ENCODE assay signal across 8 cellular contexts in the genomic region with DNA sequence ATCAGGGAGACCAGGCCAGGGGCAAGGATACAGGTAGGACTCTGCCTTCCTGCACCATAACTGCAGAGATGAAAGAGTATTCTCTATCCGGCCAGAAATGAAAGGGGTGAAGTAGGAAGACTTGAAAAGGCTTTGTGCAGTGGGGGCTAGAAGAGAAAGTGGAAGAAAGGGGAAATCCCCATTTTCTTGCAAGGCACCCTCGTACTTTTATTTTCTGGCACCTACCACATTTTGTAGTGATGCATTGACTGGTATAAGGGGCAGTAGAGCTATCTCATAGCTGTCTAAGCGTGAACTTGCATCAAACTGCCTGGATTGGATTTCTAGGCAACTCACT. TPM values are rescaled to one million over a fixed set of nuclear protein-coding genes. Genes with fewer than 3 reads are reported as not detected.
DNase-seq lines count a peak whose midpoint lies in the region; ATAC-seq, FAIRE-seq and TF ChIP-seq lines count a peak whose summit lies in the region.

No MANE protein-coding gene starts in this region.

- H3K27me3 Mint-ChIP-seq in activated T-helper 1 cell treated with anti-CD3 and anti-CD28 coated beads, Interleukin-12 subunit alpha, Interleukin-12 subunit beta, Interleukin-2, Interleukin-4 antibody, amounts not matched to agents 30 ng/mL and 10 ng/mL and 1 ng/mL, durations not matched to agents 14 hours and 24 hours and 36 hours (ENCODE audit: insufficient read depth), result peaks cover 12% of the 10 kb centered on the region

- peak overlapping the region; percentile 70 for H3K4me2 ChIP-seq in keratinocyte (ENCODE audit: control insufficient read depth, extremely low read depth, insufficient read depth, low read depth, low read length)

- peak overlapping the region; percentile 53 for H3K9ac ChIP-seq in keratinocyte (ENCODE audit: control insufficient read depth, extremely low read depth, insufficient read depth, low read length)

- H3K27me3 ChIP-seq in keratinocyte (ENCODE audit: control insufficient read depth, extremely low read depth, insufficient read depth, low read length) (no peaks in the 10 kb centered on the region), thoracic aorta (replicated peaks; ENCODE audit: insufficient read depth) (no peaks in the 10 kb centered on the region)

- TF ChIP-seq CTCF in keratinocyte (optimal IDR thresholded peaks at IDR 0.05 in 1 of 3, IDR thresholded peaks at IDR 0.05 in 1 of 3, conservative IDR thresholded peaks at IDR 0.05 in 1 of 3; ENCODE audit: extremely low read depth in 1 of 3, insufficient read depth in 2 of 3, low read length in 3 of 3), result no peak
- TF ChIP-seq CTCF in thoracic aorta (IDR thresholded peaks at IDR 0.05), result no peak

- H2AFZ ChIP-seq in keratinocyte (ENCODE audit: control insufficient read depth, low read length), result peak overlapping the region; percentile 81

- H3K4me3 ChIP-seq in keratinocyte (ENCODE audit: control insufficient read depth in 2 of 3, extremely low read depth in 1 of 3, insufficient read depth in 2 of 3, low read depth in 1 of 3, low read length in 3 of 3) (peak overlapping the region; percentile 30 to 66 (median 51)), thoracic aorta (peak overlapping the region; percentile 90)

- H3K9me1 ChIP-seq in keratinocyte (ENCODE audit: control insufficient read depth, extremely low read depth, insufficient read depth, low read length), result peaks cover 3% of the 10 kb centered on the region

- FAIRE-seq in keratinocyte (lab: Jason Lieb, UNC), result no peak

- ATAC-seq in HG03095 (IDR thresholded peaks at IDR 0.05; ENCODE audit: unreplicated experiment), result peak; percentile 4
- ATAC-seq in thoracic aorta (ENCODE audit: insufficient number of reproducible peaks, low FRiP score, low read depth), result no peak
- no peak for ATAC-seq in GM21825 (IDR thresholded peaks at IDR 0.05; ENCODE audit: unreplicated experiment)

- dilution Hi-C loops in keratinocyte (cut with MboI; ENCODE audit: extremely low pct_ligation_motif_present, low sequenced_read_pairs), result no loop called here

- H4K20me1 ChIP-seq in keratinocyte (ENCODE audit: control insufficient read depth, extremely low read depth, insufficient read depth, low read length), result no peaks in the 10 kb centered on the region

- peaks cover 20% of the 10 kb centered on the region for H3K36me3 Mint-ChIP-seq in activated T-helper 1 cell treated with anti-CD3 and anti-CD28 coated beads, Interleukin-12 subunit alpha, Interleukin-12 subunit beta, Interleukin-2, Interleukin-4 antibody, amounts not matched to agents 30 ng/mL and 10 ng/mL and 1 ng/mL, durations not matched to agents 14 hours and 24 hours and 36 hours (ENCODE audit: low read depth)

- H3K4me1 Mint-ChIP-seq in activated T-helper 1 cell treated with anti-CD3 and anti-CD28 coated beads, Interleukin-12 subunit alpha, Interleukin-12 subunit beta, Interleukin-2, Interleukin-4 antibody, amounts not matched to agents 30 ng/mL and 10 ng/mL and 1 ng/mL, durations not matched to agents 14 hours and 24 hours and 36 hours (ENCODE audit: low read depth), result peaks cover 75% of the 10 kb centered on the region

- peaks cover 9% of the 10 kb centered on the region for H3K79me2 ChIP-seq in keratinocyte (ENCODE audit: control insufficient read depth, insufficient read depth, low read length)

- intact Hi-C loops in activated T-helper 1 cell treated with anti-CD3 and anti-CD28 coated beads, Interleukin-12 subunit alpha, Interleukin-12 subunit beta, Interleukin-2, Interleukin-4 antibody, amounts not matched to agents 30 ng/mL and 10 ng/mL and 1 ng/mL, durations not matched to agents 14 hours and 24 hours and 36 hours (cut with micrococcal nuclease), result loop anchor here (1.0 to 10.0 kb wide), 7 partner anchors 26 to 1360 kb away; partner anchors contain the start of genes COMTD1, NDST2 and SEC24C

- H3K9me3 Mint-ChIP-seq in activated T-helper 1 cell treated with anti-CD3 and anti-CD28 coated beads, Interleukin-12 subunit alpha, Interleukin-12 subunit beta, Interleukin-2, Interleukin-4 antibody, amounts not matched to agents 30 ng/mL and 10 ng/mL and 1 ng/mL, durations not matched to agents 14 hours and 24 hours and 36 hours, result no peaks in the 10 kb centered on the region

- no peak overlapping the region for H3K27ac ChIP-seq in keratinocyte (ENCODE audit: control insufficient read depth, insufficient read depth, low read length)
- H3K27ac ChIP-seq in thoracic aorta, result peak overlapping the region; percentile 57 to 74

- peak; percentile 17 for DNase-seq in activated CD4-positive, alpha-beta T cell treated with anti-CD3 and anti-CD28 coated beads for 48 hours
- DNase-seq in activated CD4-positive, alpha-beta T cell treated with anti-CD3 and anti-CD28 coated beads for 1 hour, result no peak
- DNase-seq in activated T-helper 1 cell treated with anti-CD3 and anti-CD28 coated beads, Interleukin-12 subunit alpha, Interleukin-12 subunit beta, Interleukin-2, Interleukin-4 antibody, amounts not matched to agents 30 ng/mL and 10 ng/mL and 1 ng/mL, durations not matched to agents 14 hours and 24 hours and 36 hours (ENCODE audit: low spot score), result peak; percentile 52
- DNase-seq in keratinocyte (ENCODE audit: low read depth, low spot score), result no peak
- DNase-seq in thoracic aorta (ENCODE audit: low spot score), result no peak
- no peak for DNase-seq in NCI-H446 treated with DMSO at 0.1 percent for 48 hours (lab: John Stamatoyannopoulos, UW)

- peaks cover 33% of the 10 kb centered on the region for H3K4me1 ChIP-seq in keratinocyte (ENCODE audit: control insufficient read depth, extremely low read depth, insufficient read depth, low read length)
- H3K4me1 ChIP-seq in thoracic aorta (ENCODE audit: control insufficient read depth in 1 of 2, low read depth in 2 of 2), result peaks cover 23 to 75% of the 10 kb centered on the region in 2 donors

- no peaks in the 10 kb centered on the region for H3K9me3 ChIP-seq in keratinocyte (ENCODE audit: control insufficient read depth, low read depth, low read length)
- H3K9me3 ChIP-seq in thoracic aorta, result no peaks in the 10 kb centered on the region

- peak overlapping the region; percentile 58 for H3K27ac Mint-ChIP-seq in activated T-helper 1 cell treated with anti-CD3 and anti-CD28 coated beads, Interleukin-12 subunit alpha, Interleukin-12 subunit beta, Interleukin-2, Interleukin-4 antibody, amounts not matched to agents 30 ng/mL and 10 ng/mL and 1 ng/mL, durations not matched to agents 14 hours and 24 hours and 36 hours

- H3K36me3 ChIP-seq in keratinocyte (ENCODE audit: control insufficient read depth in 2 of 2, extremely low read depth in 1 of 2, insufficient read depth in 2 of 2, low read length in 2 of 2) (peaks cover 3 to 9% of the 10 kb centered on the region in 2 experiments), thoracic aorta (peaks cover 14% of the 10 kb centered on the region)

- H3K4me3 Mint-ChIP-seq in activated T-helper 1 cell treated with anti-CD3 and anti-CD28 coated beads, Interleukin-12 subunit alpha, Interleukin-12 subunit beta, Interleukin-2, Interleukin-4 antibody, amounts not matched to agents 30 ng/mL and 10 ng/mL and 1 ng/mL, durations not matched to agents 14 hours and 24 hours and 36 hours, result peak overlapping the region; percentile 87

RNA-seq across cellular contexts. Expression of gene CAMK2G, which starts 0.8 kb away (rescaled TPM):
- total RNA-seq in activated T-helper 1 cell treated with anti-CD3 and anti-CD28 coated beads, Interleukin-12 subunit alpha, Interleukin-12 subunit beta, Interleukin-2, Interleukin-4 antibody, amounts not matched to agents 30 ng/mL and 10 ng/mL and 1 ng/mL, durations not matched to agents 14 hours and 24 hours and 36 hours, result 15.9 and 18.7 TPM in 2 replicates
- polyA plus RNA-seq in keratinocyte, result 17.6 to 25.3 TPM (median 23.0 TPM) in 3 replicates
- 11.7 TPM for polyA plus RNA-seq in keratinocyte (2011; ENCODE audit: low read depth)
- 18.6 and 20.2 TPM in 2 replicates for polyA plus RNA-seq in keratinocyte (2011; cell fraction: cytosol; rRNA removed)
- polyA plus RNA-seq in keratinocyte (2011; cell fraction: nucleus; rRNA removed), result 38.4 and 39.1 TPM in 2 replicates
- polyA plus RNA-seq in keratinocyte (2012; ENCODE audit: low replicate concordance), result 14.0 and 17.3 TPM in 2 replicates
- 22.8 to 26.1 TPM (median 24.6 TPM) in 3 replicates for polyA minus RNA-seq in keratinocyte
- 16.7 TPM for polyA minus RNA-seq in keratinocyte (2011; cell fraction: cytosol; rRNA and poly(A)+ RNA removed)
- 14.7 and 26.5 TPM in 2 replicates for polyA minus RNA-seq in keratinocyte (2011; cell fraction: nucleus; rRNA and poly(A)+ RNA removed)
- total RNA-seq in thoracic aorta, result 100 to 1,000 TPM in 1 of 2 donors, 10 to 100 TPM in 1; 78.8 to 149 TPM

RNA-seq across cellular contexts. Expression of gene PLAU, which starts 35.8 kb away (rescaled TPM):
- 0.37 and 0.60 TPM in 2 replicates for total RNA-seq in activated T-helper 1 cell treated with anti-CD3 and anti-CD28 coated beads, Interleukin-12 subunit alpha, Interleukin-12 subunit beta, Interleukin-2, Interleukin-4 antibody, amounts not matched to agents 30 ng/mL and 10 ng/mL and 1 ng/mL, durations not matched to agents 14 hours and 24 hours and 36 hours
- 201 to 814 TPM (median 262 TPM) in 3 replicates for polyA plus RNA-seq in keratinocyte
- 59.9 TPM for polyA plus RNA-seq in keratinocyte (2011; ENCODE audit: low read depth)
- 297 TPM in 2 replicates for polyA plus RNA-seq in keratinocyte (2011; cell fraction: cytosol; rRNA removed)
- 1,104 and 1,132 TPM in 2 replicates for polyA plus RNA-seq in keratinocyte (2011; cell fraction: nucleus; rRNA removed)
- polyA plus RNA-seq in keratinocyte (2012; ENCODE audit: low replicate concordance), result 156 and 573 TPM in 2 replicates
- polyA minus RNA-seq in keratinocyte, result 168 to 577 TPM (median 210 TPM) in 3 replicates
- polyA minus RNA-seq in keratinocyte (2011; cell fraction: cytosol; rRNA and poly(A)+ RNA removed), result 183 TPM
- 350 and 521 TPM in 2 replicates for polyA minus RNA-seq in keratinocyte (2011; cell fraction: nucleus; rRNA and poly(A)+ RNA removed)
- total RNA-seq in thoracic aorta, result 100 to 1,000 TPM in 1 of 2 donors, 1 to 10 TPM in 1; 8.1 to 100 TPM

Comparison
In these comparisons a context has a peak if more than half of its experiments do, and no peak if none do; other contexts are left out.
1. DNase-seq: peak in activated CD4-positive, alpha-beta T cell treated with anti-CD3 and anti-CD28 coated beads for 48 hours (single experiment) and activated T-helper 1 cell treated with anti-CD3 and anti-CD28 coated beads, Interleukin-12 subunit alpha, Interleukin-12 subunit beta, Interleukin-2, Interleukin-4 antibody, amounts not matched to agents 30 ng/mL and 10 ng/mL and 1 ng/mL, durations not matched to agents 14 hours and 24 hours and 36 hours (single experiment); none in activated CD4-positive, alpha-beta T cell treated with anti-CD3 and anti-CD28 coated beads for 1 hour (single experiment), keratinocyte (single experiment), thoracic aorta (single experiment) and NCI-H446 treated with DMSO at 0.1 percent for 48 hours (single experiment).